ENCODE assay signal across 18 cellular contexts in genomic region chr7:71245038-71245437, GRCh38.
DNase-seq lines count a peak whose midpoint lies in the region; ATAC-seq and TF ChIP-seq lines count a peak whose summit lies in the region.
"Had no signal": no experiment of that assay in that cellular context is flagged by ENCODE, and none has a peak within 500 bp of the region (broad histone marks: within the 10 kb centered on the region; RNA-seq: fewer than 3 reads in every experiment).

No MANE protein-coding gene starts in this region.

- no peak overlapping the region for H4K91ac ChIP-seq in H9 (ENCODE audit: insufficient read length, low read depth, low read length)

- peaks cover 16 to 34% (median 29%) of the 10 kb centered on the region in 3 experiments for H3K36me3 Mint-ChIP-seq in H9 (ENCODE audit: insufficient read depth in 1 of 3, low read depth in 3 of 3)
- H3K36me3 Mint-ChIP-seq: CD8-positive, alpha-beta T cell had no signal

- H3K4me3 Mint-ChIP-seq in H9, result no peak overlapping the region
- H3K4me3 Mint-ChIP-seq: B cell; CD8-positive, alpha-beta T cell had no signal

- H3K9me3 Mint-ChIP-seq in H9, result peaks cover 0 to 3% of the 10 kb centered on the region in 2 experiments; a peak in 1 of 5 replicates

- H2AFZ ChIP-seq in H9 (ENCODE audit: low read length), result no peak overlapping the region

- H3K4me2 ChIP-seq in H9 (ENCODE audit: insufficient read depth, insufficient read length, low read length), result no peak overlapping the region
- H3K4me2 ChIP-seq: BLaER1 treated with 17β-estradiol and CSF1 and Interleukin-3, amounts not matched to agents 10 nM and 100 nM had no signal

- H2BK20ac ChIP-seq in H9 (ENCODE audit: low read depth, low read length, poor library complexity, severe bottlenecking), result no peak overlapping the region

- no peak overlapping the region for H4K8ac ChIP-seq in H9 (replicated peaks; ENCODE audit: insufficient read length, low read depth, low read length)

- H2BK5ac ChIP-seq in H9 (ENCODE audit: insufficient read length, low read length), result no peak overlapping the region

- H2BK15ac ChIP-seq in H9 (ENCODE audit: low read depth, low read length), result no peak overlapping the region

- H3K9ac ChIP-seq in H9 (ENCODE audit: extremely low read depth, insufficient read length, low read length), result no peak overlapping the region
- H3K9ac ChIP-seq: BLaER1 treated with 17β-estradiol and CSF1 and Interleukin-3, amounts not matched to agents 10 nM and 100 nM had no signal

- DNase-seq in Right ventricle myocardium superior, result no peak
- no peak for DNase-seq in left cardiac atrium
- DNase-seq in H9, result no peak
- peak in 31 of 42 donors; percentile 6 to 87 (median 47) for DNase-seq in head of caudate nucleus
- peak; percentile 78 for DNase-seq in putamen (ENCODE audit: low spot score)
- DNase-seq in upper lobe of left lung, result no peak
- DNase-seq: 8988T; CD8-positive, alpha-beta T cell; DMS 273 treated with DMSO at 0.1 percent for 48 hours; DMS53; DND-41; EL had no signal

- no peak for TF ChIP-seq EP300 in upper lobe of left lung (IDR thresholded peaks at IDR 0.05)

- H4K5ac ChIP-seq in H9 (ENCODE audit: insufficient read length, low read depth, low read length), result no peak overlapping the region

- ATAC-seq in Right ventricle myocardium superior (ENCODE audit: poor library complexity), result peak; percentile 27
- no peak for ATAC-seq in left cardiac atrium
- ATAC-seq in upper lobe of left lung (ENCODE audit: low FRiP score in 2 of 2), result no peak
- ATAC-seq in HG03342 (IDR thresholded peaks at IDR 0.05; ENCODE audit: unreplicated experiment), result no peak
- ATAC-seq: CD8-positive, alpha-beta T cell; GM12878 had no signal

- H3K23ac ChIP-seq in H9 (ENCODE audit: insufficient read length, low read depth, low read length), result no peak overlapping the region

- no peak overlapping the region for H3K56ac ChIP-seq in H9 (ENCODE audit: insufficient read length, low read depth, low read length)

- peaks cover 8% of the 10 kb centered on the region for H3K79me1 ChIP-seq in H9 (ENCODE audit: insufficient read depth, low read depth, low read length, poor library complexity, severe bottlenecking)

- intact Hi-C loops in Right ventricle myocardium superior (cut with DNase I), result no loop called here
- intact Hi-C loops in left cardiac atrium (cut with DNase I), result no loop called here
- intact Hi-C loops in head of caudate nucleus (cut with DNase I), result no loop called here

- H3K27ac ChIP-seq in H9 (ENCODE audit: insufficient read length, low read depth, low read length), result no peak overlapping the region
- H3K27ac ChIP-seq in upper lobe of left lung, result no peak overlapping the region
- H3K27ac ChIP-seq: BLaER1 treated with 17β-estradiol and CSF1 and Interleukin-3, amounts not matched to agents 10 nM and 100 nM; HL-60 had no signal

- H3K4me1 ChIP-seq in H9 (ENCODE audit: insufficient read depth, low read length), result peaks cover 3% of the 10 kb centered on the region; the same call in 1 of the 2 replicates
- H3K4me1 ChIP-seq in upper lobe of left lung, result no peaks in the 10 kb centered on the region
- H3K4me1 ChIP-seq: BLaER1 treated with 17β-estradiol and CSF1 and Interleukin-3, amounts not matched to agents 10 nM and 100 nM; HAP-1 had no signal

- no peaks in the 10 kb centered on the region for H3K36me3 ChIP-seq in upper lobe of left lung
- H3K36me3 ChIP-seq: BLaER1 treated with 17β-estradiol and CSF1 and Interleukin-3, amounts not matched to agents 10 nM and 100 nM; HAP-1 had no signal

- TF ChIP-seq CTCF in H9 (conservative IDR thresholded peaks at IDR 0.05) (no peak), upper lobe of left lung (IDR thresholded peaks at IDR 0.05) (no peak)

- no peak overlapping the region for H3K18ac ChIP-seq in H9 (ENCODE audit: insufficient read length, low read depth, low read length)

- no peak overlapping the region for H3T11ph ChIP-seq in H9 (ENCODE audit: low read length)

- H2BK12ac ChIP-seq in H9 (ENCODE audit: insufficient read length, low read depth, low read length), result no peak overlapping the region

- H3K14ac ChIP-seq in H9 (ENCODE audit: insufficient read depth, low read length), result no peak overlapping the region

- H3K9me3 ChIP-seq in H9 (ENCODE audit: control insufficient read depth, low read depth, low read length) (no peaks in the 10 kb centered on the region), upper lobe of left lung (no peaks in the 10 kb centered on the region)
- H3K9me3 ChIP-seq: HAP-1 had no signal

- no peaks in the 10 kb centered on the region for H3K27me3 Mint-ChIP-seq in H9 (ENCODE audit: low read depth)
- H3K27me3 Mint-ChIP-seq: B cell had no signal

- H4K20me1 ChIP-seq in H9 (ENCODE audit: control insufficient read depth, insufficient read depth, insufficient read length), result no peaks in the 10 kb centered on the region
- H4K20me1 ChIP-seq: BLaER1 treated with 17β-estradiol and CSF1 and Interleukin-3, amounts not matched to agents 10 nM and 100 nM had no signal

- no peak overlapping the region for H3K4ac ChIP-seq in H9 (ENCODE audit: low read depth, low read length)

- H2AK5ac ChIP-seq in H9 (ENCODE audit: insufficient read length, low read length), result no peak overlapping the region

- TF ChIP-seq POLR2A in upper lobe of left lung (IDR thresholded peaks at IDR 0.05), result no peak

- H2BK120ac ChIP-seq in H9 (ENCODE audit: low read depth, low read length, poor library complexity, severe bottlenecking), result no peak overlapping the region

- no peaks in the 10 kb centered on the region for H3K23me2 ChIP-seq in H9 (ENCODE audit: insufficient read length, low read depth, low read length, poor library complexity, severe bottlenecking)

- H3K27ac Mint-ChIP-seq in H9, result peak overlapping the region; percentile 14 to 55 (median 35); a peak in 4 of 7 replicates
- H3K27ac Mint-ChIP-seq: B cell; CD8-positive, alpha-beta T cell had no signal

- H3K79me2 ChIP-seq in H9 (ENCODE audit: insufficient read depth, low read length), result peaks cover 8% of the 10 kb centered on the region; the same call in 1 of the 2 replicates

- H3K27me3 ChIP-seq in H9 (ENCODE audit: insufficient read depth, low read length) (no peaks in the 10 kb centered on the region), upper lobe of left lung (no peaks in the 10 kb centered on the region)
- H3K27me3 ChIP-seq: BLaER1 treated with 17β-estradiol and CSF1 and Interleukin-3, amounts not matched to agents 10 nM and 100 nM had no signal

- no CpG with 5 or more reads among the region's 7 CpGs for WGBS in H9 (ENCODE audit: extremely low coverage, insufficient read length, low lambda C conversion rate)
- WGBS in upper lobe of left lung, 2 donors, result 81 to 85% methylated on average over 7 of the region's 7 CpGs

- H3K4me1 Mint-ChIP-seq in H9, result peaks cover 37 to 44% of the 10 kb centered on the region in 2 experiments
- H3K4me1 Mint-ChIP-seq: B cell had no signal

- no peak overlapping the region for H3K4me3 ChIP-seq in upper lobe of left lung
- H3K4me3 ChIP-seq: BLaER1 treated with 17β-estradiol and CSF1 and Interleukin-3, amounts not matched to agents 10 nM and 100 nM; GM12878; HAP-1 had no signal

Comparison
In these comparisons a context has a peak if more than half of its experiments do, and no peak if none do; other contexts are left out.
1. DNase-seq: peak in head of caudate nucleus (31 of 42) and putamen (single experiment); none in Right ventricle myocardium superior (single experiment), left cardiac atrium (single experiment), H9 (single experiment) and upper lobe of left lung (0 of 2).